In the genomic region with DNA sequence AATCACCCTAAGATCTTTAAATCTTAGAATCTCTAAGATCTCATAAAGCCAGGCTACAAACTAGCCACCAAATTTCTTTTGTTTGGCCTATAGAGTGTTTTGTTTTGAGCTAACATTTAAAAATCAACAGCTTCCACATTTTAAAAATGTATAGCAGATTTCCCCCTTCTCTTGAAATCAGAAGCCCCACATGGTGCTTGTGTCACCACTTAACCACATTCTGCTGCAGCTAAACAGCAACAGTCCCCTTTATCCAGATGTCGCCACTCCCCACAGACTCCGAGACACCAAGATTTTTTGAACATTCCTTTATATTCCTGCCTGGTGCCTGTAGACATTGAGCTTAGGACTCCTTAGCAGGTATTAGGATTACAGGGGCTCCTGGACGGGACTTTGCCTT, we compare ENCODE assay signal across 1 cellular context.
TF ChIP-seq lines count a peak whose summit lies in the region.

No MANE protein-coding gene starts in this region.

TF ChIP-seq in A549, 52 proteins besides CTCF, POLR2A, EP300 and RAD21 (continued from another document):
- TF ChIP-seq ZSCAN20 (CRISPR knock-in tag; IDR thresholded peaks at IDR 0.05) (no peak), TFCP2L1 (CRISPR knock-in tag; IDR thresholded peaks at IDR 0.05) (no peak), EHMT2 (IDR thresholded peaks at IDR 0.05; ENCODE audit: low read depth) (no peak), SREBF2 (IDR thresholded peaks at IDR 0.05) (no peak), CBX2 (IDR thresholded peaks at IDR 0.05; ENCODE audit: borderline replicate concordance, low read depth) (no peak), CEBPB (IDR thresholded peaks at IDR 0.05) (no peak), MAFK (IDR thresholded peaks at IDR 0.05; ENCODE audit: partially characterized antibody) (no peak), HDAC2 (IDR thresholded peaks at IDR 0.05) (no peak), RCOR1 (IDR thresholded peaks at IDR 0.05; ENCODE audit: low read depth, low read length) (no peak), MAX (IDR thresholded peaks at IDR 0.05) (no peak)
